16 cellular contexts compared by ENCODE assay signal in genomic region chr1:29523531-29523930, GRCh38.
DNase-seq lines count a peak whose midpoint lies in the region; ATAC-seq and TF ChIP-seq lines count a peak whose summit lies in the region.
"Had no signal": no experiment of that assay in that cellular context is flagged by ENCODE, and none has a peak within 500 bp of the region (broad histone marks: within the 10 kb centered on the region; RNA-seq: fewer than 3 reads in every experiment).

No MANE protein-coding gene starts in this region.

- no peak for ATAC-seq in activated CD8-positive, alpha-beta memory T cell treated with anti-CD3 and anti-CD28 coated beads, Interleukin-2, amount 10 ng/mL, durations not matched to agents 7 days and 5 days
- no peak for ATAC-seq in HG02840 (IDR thresholded peaks at IDR 0.05; ENCODE audit: low FRiP score, unreplicated experiment)
- ATAC-seq: HCT116, Panc1, Right ventricle myocardium inferior had no signal

- H3K4me3 ChIP-seq in suprapubic skin: no peak overlapping the region
- H3K4me3 ChIP-seq: SK-N-MC had no signal

- no peak for TF ChIP-seq POLR2A in suprapubic skin (IDR thresholded peaks at IDR 0.05)

- no peaks in the 10 kb centered on the region for H3K4me1 Mint-ChIP-seq in activated CD8-positive, alpha-beta memory T cell treated with anti-CD3 and anti-CD28 coated beads, Interleukin-2, amount 10 ng/mL, durations not matched to agents 7 days and 5 days
- H3K4me1 Mint-ChIP-seq: B cell; CD4-positive, CD25-positive, alpha-beta regulatory T cell had no signal

- H3K27me3 Mint-ChIP-seq in activated CD8-positive, alpha-beta memory T cell treated with anti-CD3 and anti-CD28 coated beads, Interleukin-2, amount 10 ng/mL, durations not matched to agents 7 days and 5 days: no peaks in the 10 kb centered on the region

- 73% methylated on average over 10 of the region's 10 CpGs for WGBS in suprapubic skin

- H3K4me3 Mint-ChIP-seq in activated CD8-positive, alpha-beta memory T cell treated with anti-CD3 and anti-CD28 coated beads, Interleukin-2, amount 10 ng/mL, durations not matched to agents 7 days and 5 days: no peak overlapping the region
- H3K4me3 Mint-ChIP-seq: B cell; CD4-positive, CD25-positive, alpha-beta regulatory T cell had no signal

- TF ChIP-seq EP300 in suprapubic skin (IDR thresholded peaks at IDR 0.05): no peak

- H3K27me3 ChIP-seq in suprapubic skin: peaks cover 46% of the 10 kb centered on the region

- TF ChIP-seq CTCF in suprapubic skin (IDR thresholded peaks at IDR 0.05): no peak

- H3K36me3 Mint-ChIP-seq in activated CD8-positive, alpha-beta memory T cell treated with anti-CD3 and anti-CD28 coated beads, Interleukin-2, amount 10 ng/mL, durations not matched to agents 7 days and 5 days: no peaks in the 10 kb centered on the region
- H3K36me3 Mint-ChIP-seq: CD4-positive, CD25-positive, alpha-beta regulatory T cell had no signal

- no peak overlapping the region for H3K27ac Mint-ChIP-seq in activated CD8-positive, alpha-beta memory T cell treated with anti-CD3 and anti-CD28 coated beads, Interleukin-2, amount 10 ng/mL, durations not matched to agents 7 days and 5 days
- H3K27ac Mint-ChIP-seq: B cell; CD4-positive, CD25-positive, alpha-beta regulatory T cell had no signal

- DNase-seq in NCI-H526 treated with DMSO at 0.1 percent for 48 hours (lab: John Stamatoyannopoulos, UW): peak; percentile 81
- peak; percentile 18 for DNase-seq in activated CD8-positive, alpha-beta memory T cell treated with anti-CD3 and anti-CD28 coated beads, Interleukin-2, amount 10 ng/mL, durations not matched to agents 7 days and 5 days
- peak; percentile 53 for DNase-seq in mesenteric fat pad (ENCODE audit: low spot score)
- DNase-seq in suprapubic skin (ENCODE audit: low spot score in 2 of 2): peak; percentile 13 to 20
- DNase-seq in LoVo (ENCODE audit: low spot score): no peak
- no peak for DNase-seq in HCEC 1CT
- DNase-seq: CD4-positive, CD25-positive, alpha-beta regulatory T cell; NCI-H187; NCI-H446; NCI-H82 had no signal

- no peaks in the 10 kb centered on the region for H3K9me3 ChIP-seq in suprapubic skin

- no peaks in the 10 kb centered on the region for H3K4me1 ChIP-seq in suprapubic skin

- no peaks in the 10 kb centered on the region for H3K36me3 ChIP-seq in suprapubic skin

- no peak overlapping the region for H3K27ac ChIP-seq in suprapubic skin
- H3K27ac ChIP-seq: SK-N-MC had no signal

- H3K9me3 Mint-ChIP-seq in activated CD8-positive, alpha-beta memory T cell treated with anti-CD3 and anti-CD28 coated beads, Interleukin-2, amount 10 ng/mL, durations not matched to agents 7 days and 5 days (ENCODE audit: low read depth): no peaks in the 10 kb centered on the region

- CTCF ChIA-PET in activated CD8-positive, alpha-beta memory T cell treated with anti-CD3 and anti-CD28 coated beads, Interleukin-2, amount 10 ng/mL, durations not matched to agents 7 days and 5 days (lab: Charles Lee): no interaction called here

Comparison
In these comparisons a context has a peak if more than half of its experiments do, and no peak if none do; other contexts are left out.
1. DNase-seq: peak in NCI-H526 treated with DMSO at 0.1 percent for 48 hours (single experiment), activated CD8-positive, alpha-beta memory T cell treated with anti-CD3 and anti-CD28 coated beads, Interleukin-2, amount 10 ng/mL, durations not matched to agents 7 days and 5 days (single experiment), mesenteric fat pad (single experiment) and suprapubic skin (2 of 2); none in LoVo (single experiment) and HCEC 1CT (single experiment).